1 cellular context compared by ENCODE assay signal in genomic region chrX:39753296-39753996, GRCh38.
TF ChIP-seq lines count a peak whose summit lies in the region.

No MANE protein-coding gene starts in this region.

TF ChIP-seq in HEK293, 187 proteins besides CTCF, POLR2A, EP300 and RAD21 (continued from another document):
- 0 out of 2 replicates have a peak, but pooled peaks have one; percentile 16 for TF ChIP-seq ZNF394 (tag by site-specific recombination; IDR thresholded peaks at IDR 0.05; ENCODE audit: borderline replicate concordance)
- TF ChIP-seq WT1 (tag by site-specific recombination; IDR thresholded peaks at IDR 0.05), result peak; percentile 85
